8 cellular contexts compared by ENCODE assay signal in the genomic region with DNA sequence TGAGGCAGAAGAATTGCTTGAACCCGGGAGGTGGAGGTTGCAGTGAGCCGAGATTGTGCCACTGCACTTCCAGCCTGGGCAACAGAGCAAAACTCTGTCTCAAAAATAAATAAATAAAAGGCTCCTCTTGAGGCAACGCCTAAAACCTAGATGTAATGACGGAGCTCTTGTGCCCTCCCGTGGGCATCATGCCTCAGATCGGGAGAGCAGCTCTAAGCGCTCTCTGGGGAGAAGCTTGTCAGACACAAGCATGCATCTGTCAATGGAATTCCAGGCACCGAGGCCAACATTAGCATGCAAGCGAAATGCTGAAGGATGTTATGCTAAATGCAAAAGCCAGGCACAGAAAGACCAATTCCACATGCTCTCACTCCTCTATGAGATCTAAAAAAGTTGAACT. TPM values are rescaled to one million over a fixed set of nuclear protein-coding genes. Genes with fewer than 3 reads are reported as not detected.
A peak's percentile ranks its signal among the peaks of the same experiment; 100 is the strongest.
DNase-seq lines count a peak whose midpoint lies in the region; ATAC-seq, FAIRE-seq and TF ChIP-seq lines count a peak whose summit lies in the region.

No MANE protein-coding gene starts in this region.

- peak; percentile 20 for DNase-seq in NCI-H526 treated with DMSO at 0.1 percent for 48 hours (lab: John Stamatoyannopoulos, UW)
- peak; percentile 55 for DNase-seq in bronchial epithelial cell (ENCODE audit: low read depth)
- DNase-seq in midbrain (lab: John Stamatoyannopoulos, UW) = peak; percentile 48
- no peak for DNase-seq in NOMO-1 treated with dmso at 0.1 percent for 144 hours (lab: John Stamatoyannopoulos, UW; ENCODE audit: unreplicated experiment)
- DNase-seq in activated effector memory CD4-positive, alpha-beta T cell treated with anti-CD3 and anti-CD28 coated beads, Interleukin-2, amount 50 U/mL, for 16 hours = no peak
- DNase-seq in GDM1 (lab: John Stamatoyannopoulos, UW) = no peak

- no peaks in the 10 kb centered on the region for H3K9me3 ChIP-seq in HEK293 (ENCODE audit: control insufficient read depth, insufficient read depth, low read depth, low read length)

- no peaks in the 10 kb centered on the region for H3K27me3 ChIP-seq in bronchial epithelial cell (ENCODE audit: control insufficient read depth, insufficient read depth, low read length)

- no peaks in the 10 kb centered on the region for H3K4me1 ChIP-seq in HEK293 (ENCODE audit: control insufficient read depth, insufficient read depth, low read length)

- peak; percentile 73; the same call in 1 of the 2 replicates for TF ChIP-seq CTCF in HEK293 (tag by site-specific recombination; IDR thresholded peaks at IDR 0.05)
- TF ChIP-seq CTCF in bronchial epithelial cell (IDR thresholded peaks at IDR 0.05; ENCODE audit: insufficient read depth, low read length, severe bottlenecking) = peak; percentile 32

- no peak overlapping the region for H3K27ac ChIP-seq in HEK293 (ENCODE audit: extremely low read depth, low read depth, low read length)

- H3K4me3 ChIP-seq in HEK293 (ENCODE audit: low read depth, low read length) (no peak overlapping the region), bronchial epithelial cell (ENCODE audit: low read depth, low read length) (no peak overlapping the region)

- POLR2A ChIA-PET in HEK293 (lab: Yijun Ruan, JAX) = interaction anchor here (0.5 to 1.0 kb wide), 2 partner anchors 13 to 17 kb away, joined by 4 to 5 read pairs; no protein-coding TSS in a partner anchor

- no peak for FAIRE-seq in bronchial epithelial cell (lab: Jason Lieb, UNC)

- ATAC-seq in HG03354 (IDR thresholded peaks at IDR 0.05; ENCODE audit: poor library complexity, severe bottlenecking, unreplicated experiment) = no peak

- no peaks in the 10 kb centered on the region for H3K36me3 ChIP-seq in HEK293 (ENCODE audit: control insufficient read depth in 2 of 2, insufficient read depth in 1 of 2, low read length in 2 of 2)
- H3K36me3 ChIP-seq in bronchial epithelial cell (ENCODE audit: control insufficient read depth, insufficient read depth, low read length) = no peaks in the 10 kb centered on the region

- CTCF ChIA-PET in HEK293 (lab: Yijun Ruan, JAX) = interaction anchor here (0.5 to 1.5 kb wide), 8 partner anchors 26 to 438 kb away, joined by 3 to 7 read pairs (median 4); no protein-coding TSS in a partner anchor

TF ChIP-seq in HEK293, 187 proteins besides CTCF, POLR2A, EP300 and RAD21:
- TF ChIP-seq WT1 (tag by site-specific recombination; IDR thresholded peaks at IDR 0.05) (no peak), ZNF654 (tag by site-specific recombination; IDR thresholded peaks at IDR 0.05; ENCODE audit: low read depth) (peak; percentile 76)

RNA-seq across cellular contexts. Expression of gene MRI1, which starts 45.6 kb away (rescaled TPM):
- 16.6 and 27.9 TPM in 2 replicates for total RNA-seq in bronchial epithelial cell

RNA-seq across cellular contexts. Expression of gene C19orf53, which starts 55.5 kb away (rescaled TPM):
- total RNA-seq in bronchial epithelial cell = 45.8 and 55.5 TPM in 2 replicates

Comparison
In these comparisons a context has a peak if more than half of its experiments do, and no peak if none do; other contexts are left out.
1. DNase-seq: peak in NCI-H526 treated with DMSO at 0.1 percent for 48 hours (single experiment), bronchial epithelial cell (single experiment) and midbrain (single experiment); none in NOMO-1 treated with dmso at 0.1 percent for 144 hours (single experiment), activated effector memory CD4-positive, alpha-beta T cell treated with anti-CD3 and anti-CD28 coated beads, Interleukin-2, amount 50 U/mL, for 16 hours (single experiment) and GDM1 (single experiment).